Comparison of ENCODE assay signal across 18 cellular contexts in genomic region chr17:13000561-13000960, GRCh38. TPM values are rescaled to one million over a fixed set of nuclear protein-coding genes. Genes with fewer than 3 reads are reported as not detected.
DNase-seq lines count a peak whose midpoint lies in the region; TF ChIP-seq lines count a peak whose summit lies in the region.
"Had no signal": no experiment of that assay in that cellular context is flagged by ENCODE, and none has a peak within 500 bp of the region (broad histone marks: within the 10 kb centered on the region; RNA-seq: fewer than 3 reads in every experiment).

No MANE protein-coding gene starts in this region.

- no peak overlapping the region for H3K9ac ChIP-seq in endodermal cell (ENCODE audit: extremely low read depth, low read length, poor library complexity, severe bottlenecking)
- H3K9ac ChIP-seq: BLaER1 had no signal

- peak; percentile 28 for DNase-seq in activated effector memory CD4-positive, alpha-beta T cell treated with anti-CD3 and anti-CD28 coated beads, Interleukin-2, amount 50 U/mL, for 16 hours
- DNase-seq in activated effector memory CD4-positive, alpha-beta T cell treated with Interleukin-2 at 50 U/mL for 16 hours: no peak
- DNase-seq in H7 (peak; percentile 7), endodermal cell (no peak), ascending aorta (ENCODE audit: low spot score in 2 of 2) (no peak), C1 segment of cervical spinal cord (lab: John Stamatoyannopoulos, UW) (no peak)
- DNase-seq: CD4-positive, alpha-beta T cell; CD8-positive, alpha-beta memory T cell; DMS 273 treated with DMSO at 0.1 percent for 48 hours; DMS79; EL; GDM1; HCEC 1CT had no signal

- H3K27me3 Mint-ChIP-seq in endodermal cell (ENCODE audit: insufficient read depth): no peaks in the 10 kb centered on the region
- H3K27me3 Mint-ChIP-seq: B cell; CD4-positive, alpha-beta T cell; CD8-positive, alpha-beta memory T cell had no signal

- H3K4me3 Mint-ChIP-seq in endodermal cell: no peak overlapping the region
- H3K4me3 Mint-ChIP-seq: B cell; CD14-positive monocyte; CD4-positive, alpha-beta T cell; CD8-positive, alpha-beta memory T cell; GM23338 had no signal

- peaks cover 53% of the 10 kb centered on the region for H3K36me3 Mint-ChIP-seq in endodermal cell (ENCODE audit: low read depth)

- H3K4me1 Mint-ChIP-seq in endodermal cell: no peaks in the 10 kb centered on the region
- H3K4me1 Mint-ChIP-seq: B cell, CD14-positive monocyte, GM23338 had no signal

- H3K27me3 ChIP-seq in H7 (ENCODE audit: control insufficient read depth, insufficient read depth, low read length): no peaks in the 10 kb centered on the region
- H3K27me3 ChIP-seq in endodermal cell (ENCODE audit: control insufficient read depth, insufficient read depth, low read length, poor library complexity, severe bottlenecking): no peaks in the 10 kb centered on the region
- H3K27me3 ChIP-seq in ascending aorta: no peaks in the 10 kb centered on the region
- H3K27me3 ChIP-seq: BLaER1 had no signal

- no peaks in the 10 kb centered on the region for H3K9me3 ChIP-seq in endodermal cell (ENCODE audit: control insufficient read depth, low read length)
- H3K9me3 ChIP-seq in ascending aorta: no peaks in the 10 kb centered on the region
- H3K9me3 ChIP-seq: BLaER1 had no signal

- intact Hi-C loops in ascending aorta (cut with DNase I): loop anchor here (5.0 to 10.0 kb wide), 2 partner anchors 236 to 743 kb away; no protein-coding TSS in a partner anchor

- H3K27ac ChIP-seq in endodermal cell (ENCODE audit: low read depth, low read length) (no peak overlapping the region), ascending aorta (no peak overlapping the region)
- H3K27ac ChIP-seq: 22Rv1, BLaER1 had no signal

- peak overlapping the region; percentile 21 for H3K27ac Mint-ChIP-seq in endodermal cell
- H3K27ac Mint-ChIP-seq: B cell; CD14-positive monocyte; CD4-positive, alpha-beta T cell; GM23338 had no signal

- H3K36me3 ChIP-seq in H7 (replicated peaks; ENCODE audit: control insufficient read depth, insufficient read depth, low read length) (peaks cover 67% of the 10 kb centered on the region), endodermal cell (ENCODE audit: control insufficient read depth, insufficient read depth, low read length) (peaks cover 90% of the 10 kb centered on the region), ascending aorta (peaks cover 79 to 96% of the 10 kb centered on the region in 2 donors)

- TF ChIP-seq CTCF in endodermal cell (conservative IDR thresholded peaks at IDR 0.05): no peak
- TF ChIP-seq CTCF in ascending aorta (IDR thresholded peaks at IDR 0.05): no peak

- no peaks in the 10 kb centered on the region for H3K4me1 ChIP-seq in endodermal cell (ENCODE audit: control insufficient read depth, insufficient read depth, low read length)
- no peaks in the 10 kb centered on the region for H3K4me1 ChIP-seq in ascending aorta

- H3K9me3 Mint-ChIP-seq in endodermal cell: no peaks in the 10 kb centered on the region
- H3K9me3 Mint-ChIP-seq: CD4-positive, alpha-beta T cell; CD8-positive, alpha-beta memory T cell; GM23338 had no signal

- WGBS in endodermal cell (ENCODE audit: insufficient coverage in 1 of 2, insufficient read length in 1 of 2), 2 experiments: 92 to 94% methylated on average over 6 to 8 of the region's 8 CpGs

- no peak overlapping the region for H3K4me3 ChIP-seq in H7 (ENCODE audit: insufficient read depth, low read depth, low read length)
- no peak overlapping the region for H3K4me3 ChIP-seq in endodermal cell (ENCODE audit: low read length)
- H3K4me3 ChIP-seq in ascending aorta: no peak overlapping the region
- H3K4me3 ChIP-seq: BLaER1, GM23338 had no signal

RNA-seq across cellular contexts. Expression of gene ELAC2, which starts 17.3 kb away (rescaled TPM):
- total RNA-seq in H7 (2014; rRNA removed; shearing (Covaris generic)): 120 and 125 TPM in 2 replicates
- total RNA-seq in endodermal cell (10 to 100 TPM; 66.8 to 77.1 TPM), ascending aorta (190 TPM)
- 54.9 TPM for polyA plus RNA-seq in endodermal cell (2013, experiment 1 of 2)
- 50.6 TPM for polyA plus RNA-seq in endodermal cell (2013, experiment 2 of 2)

Comparison
In these comparisons a context has a peak if more than half of its experiments do, and no peak if none do; other contexts are left out.
1. DNase-seq: peak in activated effector memory CD4-positive, alpha-beta T cell treated with anti-CD3 and anti-CD28 coated beads, Interleukin-2, amount 50 U/mL, for 16 hours (single experiment) and H7 (single experiment); none in activated effector memory CD4-positive, alpha-beta T cell treated with Interleukin-2 at 50 U/mL for 16 hours (single experiment), endodermal cell (single experiment), ascending aorta (0 of 2) and C1 segment of cervical spinal cord (0 of 14).